ENCODE assay signal across 9 cellular contexts in the genomic region with DNA sequence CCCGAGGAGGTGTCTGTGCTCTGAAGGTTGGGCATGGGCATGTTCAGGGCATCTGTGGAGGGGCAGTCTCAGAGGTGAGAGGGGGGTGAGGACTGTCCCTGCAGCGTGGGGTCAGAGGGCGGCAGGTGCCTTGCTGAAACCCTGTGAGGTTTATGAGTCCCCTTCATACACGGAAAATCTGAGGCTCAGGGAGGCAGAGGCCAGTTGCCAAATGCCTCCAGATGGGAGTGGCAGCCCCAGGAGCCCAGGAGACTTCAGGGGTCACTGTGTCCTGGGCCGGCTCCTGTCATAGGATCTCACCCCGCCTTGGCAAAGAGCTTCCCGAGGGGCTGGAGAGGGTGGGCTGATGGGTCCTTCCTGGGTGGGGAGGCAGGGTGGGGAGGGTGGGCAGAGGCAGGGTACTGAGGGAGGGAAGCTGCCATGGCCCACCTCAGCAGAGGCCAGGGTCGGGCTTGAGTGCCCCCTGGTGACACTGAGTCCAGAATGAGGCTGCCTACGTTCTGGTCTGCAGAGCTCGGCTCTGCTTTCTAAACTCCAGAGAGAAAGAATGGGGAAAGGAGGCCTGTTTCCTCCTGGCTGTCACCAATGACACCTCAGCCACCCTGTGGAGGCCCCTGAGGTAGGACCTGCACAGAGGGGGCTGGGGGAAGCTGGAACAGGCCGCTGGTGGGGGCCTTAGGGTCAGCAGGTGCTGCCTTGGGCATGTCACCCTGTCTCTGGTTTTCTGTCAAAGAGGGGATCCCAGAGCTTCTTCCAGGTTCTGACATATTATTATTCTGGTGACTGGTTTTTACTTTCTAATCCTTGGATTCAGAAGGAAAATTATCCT. TPM values are rescaled to one million over a fixed set of nuclear protein-coding genes. Genes with fewer than 3 reads are reported as not detected.
DNase-seq lines count a peak whose midpoint lies in the region; ATAC-seq and TF ChIP-seq lines count a peak whose summit lies in the region.
"Had no signal": no experiment of that assay in that cellular context is flagged by ENCODE, and none has a peak within 500 bp of the region (broad histone marks: within the 10 kb centered on the region; RNA-seq: fewer than 3 reads in every experiment).

No MANE protein-coding gene starts in this region.

- H3K23ac ChIP-seq in IMR-90 (ENCODE audit: low read depth, low read length) = no peak overlapping the region

- no peaks in the 10 kb centered on the region for H3K36me3 ChIP-seq in CD8-positive, alpha-beta memory T cell (ENCODE audit: insufficient read depth, low read length)
- peaks cover 11% of the 10 kb centered on the region; the same call in 1 of the 2 replicates for H3K36me3 ChIP-seq in IMR-90 (ENCODE audit: control insufficient read depth, insufficient read depth, low read length)
- H3K36me3 ChIP-seq in neutrophil = no peaks in the 10 kb centered on the region
- H3K36me3 ChIP-seq in MM.1S (replicated peaks; ENCODE audit: insufficient read depth, low read length) = no peaks in the 10 kb centered on the region

- no peak overlapping the region for H3K4ac ChIP-seq in IMR-90 (ENCODE audit: low read depth, low read length)

- dilution Hi-C loops in IMR-90 (cut with HindIII; ENCODE audit: low sequenced_read_pairs, unreplicated experiment) = no loop called here

- H3K4me3 Mint-ChIP-seq in CD8-positive, alpha-beta memory T cell = peak overlapping the region; percentile 82 to 94 (median 91)
- H3K4me3 Mint-ChIP-seq in dendritic cell treated with granulocyte-macrophage colony-stimulating factor and Interleukin-4, amounts not matched to agents 40 ng/mL and 50 ng/mL, for 4 days = peak overlapping the region; percentile 88

- no peaks in the 10 kb centered on the region for H3K27me3 ChIP-seq in CD8-positive, alpha-beta memory T cell (ENCODE audit: insufficient read depth, low read length, poor library complexity, severe bottlenecking)
- H3K27me3 ChIP-seq in IMR-90 (ENCODE audit: control insufficient read depth, insufficient read depth, low read length) (no peaks in the 10 kb centered on the region), neutrophil (no peaks in the 10 kb centered on the region), MM.1S (replicated peaks; ENCODE audit: insufficient read depth, low read length) (no peaks in the 10 kb centered on the region)

- no peak overlapping the region for H2BK20ac ChIP-seq in IMR-90 (ENCODE audit: low read depth, low read length)

- H4K20me1 ChIP-seq in IMR-90 (ENCODE audit: insufficient read depth, low read length) (no peaks in the 10 kb centered on the region), MM.1S (ENCODE audit: insufficient read depth, low read length) (no peaks in the 10 kb centered on the region)

- ATAC-seq in IMR-90 (ENCODE audit: low read depth) = no peak
- no peak for ATAC-seq in GM18909 (IDR thresholded peaks at IDR 0.05; ENCODE audit: poor library complexity, unreplicated experiment)
- ATAC-seq in HG02642 (IDR thresholded peaks at IDR 0.05; ENCODE audit: poor library complexity, unreplicated experiment) = no peak
- ATAC-seq in GM18873 (IDR thresholded peaks at IDR 0.05; ENCODE audit: low FRiP score, unreplicated experiment) = no peak

- H3K18ac ChIP-seq in IMR-90 (ENCODE audit: low read depth, low read length) = no peak overlapping the region

- H3K9ac ChIP-seq in IMR-90 (ENCODE audit: low read depth, low read length) (no peak overlapping the region), MM.1S (ENCODE audit: low read length) (no peak overlapping the region)

- peaks cover 26 to 41% (median 40%) of the 10 kb centered on the region in 3 donors for H3K4me1 Mint-ChIP-seq in CD8-positive, alpha-beta memory T cell
- peaks cover 69% of the 10 kb centered on the region for H3K4me1 Mint-ChIP-seq in dendritic cell treated with granulocyte-macrophage colony-stimulating factor and Interleukin-4, amounts not matched to agents 40 ng/mL and 50 ng/mL, for 4 days (ENCODE audit: low read depth)

- no peak overlapping the region for H2BK5ac ChIP-seq in IMR-90 (ENCODE audit: low read depth, low read length, poor library complexity, severe bottlenecking)

- no peaks in the 10 kb centered on the region for H3K9me2 ChIP-seq in MM.1S (replicated peaks; ENCODE audit: insufficient read depth, low read length)

- intact Hi-C loops in IMR-90 (cut with micrococcal nuclease) = no loop called here
- intact Hi-C loops in dendritic cell treated with granulocyte-macrophage colony-stimulating factor and Interleukin-4, amounts not matched to agents 40 ng/mL and 50 ng/mL, for 4 days (cut with micrococcal nuclease) = no loop called here

- H3K27ac Mint-ChIP-seq in CD8-positive, alpha-beta memory T cell = peak overlapping the region in 6 of 8 donors; percentile 81 to 95 (median 90)
- H3K27ac Mint-ChIP-seq in dendritic cell treated with granulocyte-macrophage colony-stimulating factor and Interleukin-4, amounts not matched to agents 40 ng/mL and 50 ng/mL, for 4 days = peak overlapping the region; percentile 80

- H3K4me1 ChIP-seq in CD8-positive, alpha-beta memory T cell (ENCODE audit: insufficient read depth, low read length) = peaks cover 24% of the 10 kb centered on the region
- peaks cover 10% of the 10 kb centered on the region for H3K4me1 ChIP-seq in IMR-90 (ENCODE audit: control insufficient read depth, insufficient read depth, low read length)
- peaks cover 36 to 51% of the 10 kb centered on the region in 2 experiments for H3K4me1 ChIP-seq in neutrophil (ENCODE audit: control insufficient read depth in 1 of 2, insufficient read depth in 1 of 2, low read depth in 1 of 2, low read length in 1 of 2)
- no peaks in the 10 kb centered on the region for H3K4me1 ChIP-seq in MM.1S (ENCODE audit: low read length)

- no peak for DNase-seq in CD8-positive, alpha-beta memory T cell
- no peak for DNase-seq in IMR-90
- no peak for DNase-seq in MM.1S
- DNase-seq: GOT3 had no signal

- H3K9me3 Mint-ChIP-seq in CD8-positive, alpha-beta memory T cell = no peaks in the 10 kb centered on the region
- H3K9me3 Mint-ChIP-seq in dendritic cell treated with granulocyte-macrophage colony-stimulating factor and Interleukin-4, amounts not matched to agents 40 ng/mL and 50 ng/mL, for 4 days = no peaks in the 10 kb centered on the region

- POLR2A ChIA-PET in CD8-positive, alpha-beta memory T cell (lab: Charles Lee) = no interaction called here
- POLR2A ChIA-PET in IMR-90 (lab: Charles Lee; ENCODE audit: unreplicated experiment) = no interaction called here

- BruUV-seq in IMR-90 (replicated peaks; lab: Mats Ljungman, UMichigan) = no TSS peak

- H3K36me3 Mint-ChIP-seq in CD8-positive, alpha-beta memory T cell = peaks cover 0 to 3% (median 0%) of the 10 kb centered on the region in 3 donors
- peaks cover 16% of the 10 kb centered on the region for H3K36me3 Mint-ChIP-seq in dendritic cell treated with granulocyte-macrophage colony-stimulating factor and Interleukin-4, amounts not matched to agents 40 ng/mL and 50 ng/mL, for 4 days (ENCODE audit: low read depth)

- H3K9me1 ChIP-seq in IMR-90 (ENCODE audit: insufficient read depth, low read length) = peaks cover 10% of the 10 kb centered on the region

- H2BK15ac ChIP-seq in IMR-90 (ENCODE audit: low read depth, low read length) = no peak overlapping the region

- H4K5ac ChIP-seq in IMR-90 (ENCODE audit: low read depth, low read length) = no peak overlapping the region

- CTCF ChIA-PET in CD8-positive, alpha-beta memory T cell (lab: Charles Lee) = interaction anchor here (1.2 to 2.5 kb wide), 3 partner anchors 9 to 30 kb away, joined by 5 to 6 read pairs (median 6); no protein-coding TSS in a partner anchor
- CTCF ChIA-PET in IMR-90 (lab: Yijun Ruan, JAX) = no interaction called here

- TF ChIP-seq CTCF in IMR-90 (conservative IDR thresholded peaks at IDR 0.05; ENCODE audit: low read depth, low read length) = no peak
- TF ChIP-seq CTCF in neutrophil (IDR thresholded peaks at IDR 0.05) = no peak
- no peak for TF ChIP-seq CTCF in MM.1S (IDR thresholded peaks at IDR 0.05; ENCODE audit: low read length)

- H3K4me2 ChIP-seq in IMR-90 (ENCODE audit: low read depth, low read length) (no peak overlapping the region), MM.1S (ENCODE audit: low read depth, low read length) (no peak overlapping the region)

- H2AFZ ChIP-seq in IMR-90 (replicated peaks; ENCODE audit: low read length, poor library complexity) (no peak overlapping the region), MM.1S (ENCODE audit: low read length) (no peak overlapping the region)

- no peaks in the 10 kb centered on the region for H3K9me3 ChIP-seq in CD8-positive, alpha-beta memory T cell (ENCODE audit: low read length)
- H3K9me3 ChIP-seq in IMR-90 (ENCODE audit: control insufficient read depth, insufficient read depth, low read length) (no peaks in the 10 kb centered on the region), neutrophil (no peaks in the 10 kb centered on the region), MM.1S (replicated peaks; ENCODE audit: insufficient read depth, low read length) (no peaks in the 10 kb centered on the region)

- H3K27me3 Mint-ChIP-seq in CD8-positive, alpha-beta memory T cell = no peaks in the 10 kb centered on the region
- H3K27me3 Mint-ChIP-seq in dendritic cell treated with granulocyte-macrophage colony-stimulating factor and Interleukin-4, amounts not matched to agents 40 ng/mL and 50 ng/mL, for 4 days = no peaks in the 10 kb centered on the region

- no peak overlapping the region for H2BK120ac ChIP-seq in IMR-90 (ENCODE audit: low read depth, low read length)

- H3K79me2 ChIP-seq in MM.1S (ENCODE audit: low read length) = no peaks in the 10 kb centered on the region

- H4K8ac ChIP-seq in IMR-90 (ENCODE audit: low read depth in 2 of 2, low read length in 2 of 2) = no peak overlapping the region

- no peaks in the 10 kb centered on the region for H3K79me1 ChIP-seq in IMR-90 (ENCODE audit: low read depth in 1 of 2, low read length in 2 of 2)

- no peak overlapping the region for H4K91ac ChIP-seq in IMR-90 (ENCODE audit: insufficient read depth, low read depth, low read length)

- H2AK5ac ChIP-seq in IMR-90 (ENCODE audit: low read depth, low read length) = 0 out of 2 replicates have a peak overlapping the region, but pooled peaks have one; percentile 3

- H3F3A ChIP-seq in MM.1S (ENCODE audit: insufficient read depth, low read length) = no peaks in the 10 kb centered on the region

- peak overlapping the region; percentile 89 for H3K4me3 ChIP-seq in CD8-positive, alpha-beta memory T cell (ENCODE audit: low read length)
- no peak overlapping the region for H3K4me3 ChIP-seq in IMR-90 (ENCODE audit: insufficient read depth, low read depth, low read length)
- peak overlapping the region; percentile 66 for H3K4me3 ChIP-seq in neutrophil (ENCODE audit: low read depth in 1 of 2, low read length in 1 of 2)
- no peak overlapping the region for H3K4me3 ChIP-seq in MM.1S (ENCODE audit: low read length)

- peak overlapping the region; percentile 81 for H2AK9ac ChIP-seq in IMR-90 (replicated peaks; ENCODE audit: low read depth, low read length, poor library complexity)

- no peak for TF ChIP-seq RAD21 in IMR-90 (IDR thresholded peaks at IDR 0.05; ENCODE audit: low read length)

- TF ChIP-seq POLR2A in IMR-90 (IDR thresholded peaks at IDR 0.05; ENCODE audit: low read depth, low read length) = no peak

- WGBS in IMR-90 (ENCODE audit: extremely low coverage in 2 of 2, insufficient read length in 1 of 2), 2 experiments = 86% methylated on average over 4 of the region's 11 CpGs; no CpG with 5 or more reads in 1 of the 2 experiments

- in situ Hi-C loops in IMR-90 (cut with MboI; ENCODE audit: low sequenced_read_pairs) = loop anchor here (10.0 kb wide), 2 partner anchors 57 to 397 kb away; no protein-coding TSS in a partner anchor

- no peak overlapping the region for H3K27ac ChIP-seq in CD8-positive, alpha-beta memory T cell (ENCODE audit: low read depth, low read length)
- H3K27ac ChIP-seq in IMR-90 (ENCODE audit: insufficient read depth, low read length) = no peak overlapping the region
- H3K27ac ChIP-seq in neutrophil = peak overlapping the region; percentile 93
- no peak overlapping the region for H3K27ac ChIP-seq in MM.1S (ENCODE audit: low read length)

- H3K56ac ChIP-seq in IMR-90 (ENCODE audit: extremely low read depth, insufficient read depth, low read length) = no peak overlapping the region

- H3K14ac ChIP-seq in IMR-90 (replicated peaks; ENCODE audit: low read depth, low read length) = no peak overlapping the region

RNA-seq across cellular contexts. Expression of a gene that starts 1.1 kb away (rescaled TPM):
- 1 to 10 TPM; 9.8 to 9.9 TPM for total RNA-seq in CD8-positive, alpha-beta memory T cell
- 9.3 TPM for polyA plus RNA-seq in CD8-positive, alpha-beta memory T cell
- 0.54 and 0.83 TPM in 2 replicates for total RNA-seq in IMR-90 (2012; rRNA removed)
- polyA plus RNA-seq in IMR-90 (2012; rRNA removed) = 2.5 and 3.7 TPM in 2 replicates
- polyA plus RNA-seq in IMR-90 (2012; cell fraction: cytosol; rRNA removed) = 1.1 and 2.0 TPM in 2 replicates
- 6.8 and 8.6 TPM in 2 replicates for polyA plus RNA-seq in IMR-90 (2012; cell fraction: nucleus; rRNA removed; ENCODE audit: low replicate concordance)

Comparison
In these comparisons a context has a peak if more than half of its experiments do, and no peak if none do; other contexts are left out.
1. H3K4me3 ChIP-seq: peak in CD8-positive, alpha-beta memory T cell (single experiment) and neutrophil (2 of 2); none in IMR-90 (single experiment) and MM.1S (single experiment).